In the genomic region with DNA sequence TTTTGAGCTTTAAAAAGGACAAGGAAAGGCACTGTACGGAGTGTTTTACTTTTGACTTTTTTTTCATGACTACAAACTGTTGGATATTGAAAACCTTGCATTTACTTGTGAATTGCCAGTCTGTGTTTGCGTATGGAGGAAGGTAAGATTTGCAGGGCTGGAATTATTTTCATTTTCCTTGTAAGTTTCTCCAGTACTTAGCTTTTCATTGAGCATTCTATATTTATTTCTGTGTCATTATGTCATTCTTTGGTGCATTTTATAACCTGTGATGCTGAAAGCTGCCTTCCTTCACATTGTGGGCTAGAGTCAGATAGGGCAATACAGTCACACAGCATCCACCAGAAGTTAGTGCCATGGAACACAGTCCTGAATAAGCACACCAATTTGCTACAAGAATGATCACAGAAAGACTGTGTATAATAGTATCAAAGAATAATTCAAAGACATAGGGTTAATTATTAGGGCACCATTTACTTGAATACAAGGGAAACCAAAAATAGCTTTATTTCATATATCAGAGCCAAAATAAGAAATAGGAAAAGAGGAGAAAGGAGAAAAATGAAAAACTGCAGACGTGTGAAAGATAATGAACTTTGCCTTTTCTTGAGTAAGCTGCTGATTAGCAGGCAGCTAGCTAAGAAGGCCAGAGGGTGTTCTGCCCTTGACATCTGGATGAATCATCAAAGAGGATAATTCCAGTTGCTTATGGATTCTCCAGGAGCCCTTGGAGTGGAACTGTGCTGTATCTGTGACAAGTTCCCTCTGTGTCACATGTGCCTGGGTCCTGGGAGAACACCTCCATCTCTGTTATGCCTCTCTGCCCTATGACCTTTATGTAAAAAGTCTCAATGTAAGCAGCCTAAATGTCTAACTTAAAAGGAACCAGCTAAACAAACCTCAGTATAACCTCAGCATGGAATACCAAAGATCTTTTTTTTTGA, we compare ENCODE assay signal across 1 cellular context.
TF ChIP-seq lines count a peak whose summit lies in the region.

No MANE protein-coding gene starts in this region.

TF ChIP-seq in HepG2, 621 proteins besides CTCF, POLR2A, EP300 and RAD21:
- TF ChIP-seq RARA (CRISPR knock-in tag; IDR thresholded peaks at IDR 0.05) (peak; percentile 42), ZFP91 (CRISPR knock-in tag; IDR thresholded peaks at IDR 0.05; ENCODE audit: borderline replicate concordance) (0 out of 2 replicates have a peak, but pooled peaks have one; percentile 1), ZNF24 (IDR thresholded peaks at IDR 0.05) (no peak), TAF1 (CRISPR knock-in tag; IDR thresholded peaks at IDR 0.05) (no peak), ZNF775 (CRISPR knock-in tag; IDR thresholded peaks at IDR 0.05; ENCODE audit: borderline replicate concordance) (no peak), TIGD3 (CRISPR knock-in tag; IDR thresholded peaks at IDR 0.05; ENCODE audit: borderline replicate concordance) (no peak), NBN (conservative IDR thresholded peaks at IDR 0.05) (no peak), ZNF713 (CRISPR knock-in tag; IDR thresholded peaks at IDR 0.05) (no peak), ARID5B (CRISPR knock-in tag; IDR thresholded peaks at IDR 0.05) (peak; percentile 25; the same call in 1 of the 2 replicates), NR2C2 (CRISPR knock-in tag; IDR thresholded peaks at IDR 0.05; ENCODE audit: borderline replicate concordance) (peak; percentile 21; the same call in 1 of the 2 replicates), ZMYM3 (CRISPR knock-in tag; IDR thresholded peaks at IDR 0.05) (no peak), ZFX (CRISPR knock-in tag; IDR thresholded peaks at IDR 0.05; ENCODE audit: low read depth) (0 out of 2 replicates have a peak, but pooled peaks have one; percentile 3), HMG20A (CRISPR knock-in tag; IDR thresholded peaks at IDR 0.05; ENCODE audit: borderline replicate concordance) (peak; percentile 12; the same call in 1 of the 2 replicates), ZMYM4 (CRISPR knock-in tag; IDR thresholded peaks at IDR 0.05) (peak; percentile 6; the same call in 1 of the 2 replicates), STAG1 (CRISPR knock-in tag; IDR thresholded peaks at IDR 0.05) (peak; percentile 1; the same call in 1 of the 2 replicates), FOSL2 (CRISPR knock-in tag; IDR thresholded peaks at IDR 0.05) (peak; percentile 79), SP1 (IDR thresholded peaks at IDR 0.05) (no peak), SP1 (CRISPR knock-in tag; IDR thresholded peaks at IDR 0.05) (no peak), MZF1 (CRISPR knock-in tag; IDR thresholded peaks at IDR 0.05; ENCODE audit: borderline replicate concordance) (no peak), ZNF761 (CRISPR knock-in tag; conservative IDR thresholded peaks at IDR 0.05) (no peak)
- TF ChIP-seq, protein P1, sequence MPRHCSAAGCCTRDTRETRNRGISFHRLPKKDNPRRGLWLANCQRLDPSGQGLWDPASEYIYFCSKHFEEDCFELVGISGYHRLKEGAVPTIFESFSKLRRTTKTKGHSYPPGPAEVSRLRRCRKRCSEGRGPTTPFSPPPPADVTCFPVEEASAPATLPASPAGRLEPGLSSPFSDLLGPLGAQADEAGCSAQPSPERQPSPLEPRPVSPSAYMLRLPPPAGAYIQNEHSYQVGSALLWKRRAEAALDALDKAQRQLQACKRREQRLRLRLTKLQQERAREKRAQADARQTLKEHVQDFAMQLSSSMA (CRISPR knock-in tag; IDR thresholded peaks at IDR 0.05), result no peak
- TF ChIP-seq, protein P2, sequence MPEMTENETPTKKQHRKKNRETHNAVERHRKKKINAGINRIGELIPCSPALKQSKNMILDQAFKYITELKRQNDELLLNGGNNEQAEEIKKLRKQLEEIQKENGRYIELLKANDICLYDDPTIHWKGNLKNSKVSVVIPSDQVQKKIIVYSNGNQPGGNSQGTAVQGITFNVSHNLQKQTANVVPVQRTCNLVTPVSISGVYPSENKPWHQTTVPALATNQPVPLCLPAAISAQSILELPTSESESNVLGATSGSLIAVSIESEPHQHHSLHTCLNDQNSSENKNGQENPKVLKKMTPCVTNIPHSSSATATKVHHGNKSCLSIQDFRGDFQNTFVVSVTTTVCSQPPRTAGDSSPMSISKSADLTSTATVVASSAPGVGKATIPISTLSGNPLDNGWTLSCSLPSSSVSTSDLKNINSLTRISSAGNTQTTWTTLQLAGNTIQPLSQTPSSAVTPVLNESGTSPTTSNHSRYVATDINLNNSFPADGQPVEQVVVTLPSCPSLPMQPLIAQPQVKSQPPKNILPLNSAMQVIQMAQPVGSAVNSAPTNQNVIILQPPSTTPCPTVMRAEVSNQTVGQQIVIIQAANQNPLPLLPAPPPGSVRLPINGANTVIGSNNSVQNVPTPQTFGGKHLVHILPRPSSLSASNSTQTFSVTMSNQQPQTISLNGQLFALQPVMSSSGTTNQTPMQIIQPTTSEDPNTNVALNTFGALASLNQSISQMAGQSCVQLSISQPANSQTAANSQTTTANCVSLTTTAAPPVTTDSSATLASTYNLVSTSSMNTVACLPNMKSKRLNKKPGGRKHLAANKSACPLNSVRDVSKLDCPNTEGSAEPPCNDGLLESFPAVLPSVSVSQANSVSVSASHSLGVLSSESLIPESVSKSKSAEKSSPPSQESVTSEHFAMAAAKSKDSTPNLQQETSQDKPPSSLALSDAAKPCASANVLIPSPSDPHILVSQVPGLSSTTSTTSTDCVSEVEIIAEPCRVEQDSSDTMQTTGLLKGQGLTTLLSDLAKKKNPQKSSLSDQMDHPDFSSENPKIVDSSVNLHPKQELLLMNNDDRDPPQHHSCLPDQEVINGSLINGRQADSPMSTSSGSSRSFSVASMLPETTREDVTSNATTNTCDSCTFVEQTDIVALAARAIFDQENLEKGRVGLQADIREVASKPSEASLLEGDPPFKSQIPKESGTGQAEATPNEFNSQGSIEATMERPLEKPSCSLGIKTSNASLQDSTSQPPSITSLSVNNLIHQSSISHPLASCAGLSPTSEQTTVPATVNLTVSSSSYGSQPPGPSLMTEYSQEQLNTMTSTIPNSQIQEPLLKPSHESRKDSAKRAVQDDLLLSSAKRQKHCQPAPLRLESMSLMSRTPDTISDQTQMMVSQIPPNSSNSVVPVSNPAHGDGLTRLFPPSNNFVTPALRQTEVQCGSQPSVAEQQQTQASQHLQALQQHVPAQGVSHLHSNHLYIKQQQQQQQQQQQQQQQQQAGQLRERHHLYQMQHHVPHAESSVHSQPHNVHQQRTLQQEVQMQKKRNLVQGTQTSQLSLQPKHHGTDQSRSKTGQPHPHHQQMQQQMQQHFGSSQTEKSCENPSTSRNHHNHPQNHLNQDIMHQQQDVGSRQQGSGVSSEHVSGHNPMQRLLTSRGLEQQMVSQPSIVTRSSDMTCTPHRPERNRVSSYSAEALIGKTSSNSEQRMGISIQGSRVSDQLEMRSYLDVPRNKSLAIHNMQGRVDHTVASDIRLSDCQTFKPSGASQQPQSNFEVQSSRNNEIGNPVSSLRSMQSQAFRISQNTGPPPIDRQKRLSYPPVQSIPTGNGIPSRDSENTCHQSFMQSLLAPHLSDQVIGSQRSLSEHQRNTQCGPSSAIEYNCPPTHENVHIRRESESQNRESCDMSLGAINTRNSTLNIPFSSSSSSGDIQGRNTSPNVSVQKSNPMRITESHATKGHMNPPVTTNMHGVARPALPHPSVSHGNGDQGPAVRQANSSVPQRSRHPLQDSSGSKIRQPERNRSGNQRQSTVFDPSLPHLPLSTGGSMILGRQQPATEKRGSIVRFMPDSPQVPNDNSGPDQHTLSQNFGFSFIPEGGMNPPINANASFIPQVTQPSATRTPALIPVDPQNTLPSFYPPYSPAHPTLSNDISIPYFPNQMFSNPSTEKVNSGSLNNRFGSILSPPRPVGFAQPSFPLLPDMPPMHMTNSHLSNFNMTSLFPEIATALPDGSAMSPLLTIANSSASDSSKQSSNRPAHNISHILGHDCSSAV (CRISPR knock-in tag; IDR thresholded peaks at IDR 0.05; ENCODE audit: borderline replicate concordance), result no peak
- TF ChIP-seq, protein P3, sequence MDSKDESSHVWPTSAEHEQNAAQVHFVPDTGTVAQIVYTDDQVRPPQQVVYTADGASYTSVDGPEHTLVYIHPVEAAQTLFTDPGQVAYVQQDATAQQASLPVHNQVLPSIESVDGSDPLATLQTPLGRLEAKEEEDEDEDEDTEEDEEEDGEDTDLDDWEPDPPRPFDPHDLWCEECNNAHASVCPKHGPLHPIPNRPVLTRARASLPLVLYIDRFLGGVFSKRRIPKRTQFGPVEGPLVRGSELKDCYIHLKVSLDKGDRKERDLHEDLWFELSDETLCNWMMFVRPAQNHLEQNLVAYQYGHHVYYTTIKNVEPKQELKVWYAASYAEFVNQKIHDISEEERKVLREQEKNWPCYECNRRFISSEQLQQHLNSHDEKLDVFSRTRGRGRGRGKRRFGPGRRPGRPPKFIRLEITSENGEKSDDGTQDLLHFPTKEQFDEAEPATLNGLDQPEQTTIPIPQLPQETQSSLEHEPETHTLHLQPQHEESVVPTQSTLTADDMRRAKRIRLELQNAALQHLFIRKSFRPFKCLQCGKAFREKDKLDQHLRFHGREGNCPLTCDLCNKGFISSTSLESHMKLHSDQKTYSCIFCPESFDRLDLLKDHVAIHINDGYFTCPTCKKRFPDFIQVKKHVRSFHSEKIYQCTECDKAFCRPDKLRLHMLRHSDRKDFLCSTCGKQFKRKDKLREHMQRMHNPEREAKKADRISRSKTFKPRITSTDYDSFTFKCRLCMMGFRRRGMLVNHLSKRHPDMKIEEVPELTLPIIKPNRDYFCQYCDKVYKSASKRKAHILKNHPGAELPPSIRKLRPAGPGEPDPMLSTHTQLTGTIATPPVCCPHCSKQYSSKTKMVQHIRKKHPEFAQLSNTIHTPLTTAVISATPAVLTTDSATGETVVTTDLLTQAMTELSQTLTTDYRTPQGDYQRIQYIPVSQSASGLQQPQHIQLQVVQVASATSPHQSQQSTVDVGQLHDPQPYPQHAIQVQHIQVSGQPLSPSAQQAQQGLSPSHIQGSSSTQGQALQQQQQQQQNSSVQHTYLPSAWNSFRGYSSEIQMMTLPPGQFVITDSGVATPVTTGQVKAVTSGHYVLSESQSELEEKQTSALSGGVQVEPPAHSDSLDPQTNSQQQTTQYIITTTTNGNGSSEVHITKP (CRISPR knock-in tag; IDR thresholded peaks at IDR 0.05; ENCODE audit: low read depth), result 0 out of 2 replicates have a peak, but pooled peaks have one; percentile 2
- TF ChIP-seq, protein P4, sequence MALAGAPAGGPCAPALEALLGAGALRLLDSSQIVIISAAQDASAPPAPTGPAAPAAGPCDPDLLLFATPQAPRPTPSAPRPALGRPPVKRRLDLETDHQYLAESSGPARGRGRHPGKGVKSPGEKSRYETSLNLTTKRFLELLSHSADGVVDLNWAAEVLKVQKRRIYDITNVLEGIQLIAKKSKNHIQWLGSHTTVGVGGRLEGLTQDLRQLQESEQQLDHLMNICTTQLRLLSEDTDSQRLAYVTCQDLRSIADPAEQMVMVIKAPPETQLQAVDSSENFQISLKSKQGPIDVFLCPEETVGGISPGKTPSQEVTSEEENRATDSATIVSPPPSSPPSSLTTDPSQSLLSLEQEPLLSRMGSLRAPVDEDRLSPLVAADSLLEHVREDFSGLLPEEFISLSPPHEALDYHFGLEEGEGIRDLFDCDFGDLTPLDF (CRISPR knock-in tag; IDR thresholded peaks at IDR 0.05), result no peak
